8 cellular contexts compared by ENCODE assay signal in the genomic region with DNA sequence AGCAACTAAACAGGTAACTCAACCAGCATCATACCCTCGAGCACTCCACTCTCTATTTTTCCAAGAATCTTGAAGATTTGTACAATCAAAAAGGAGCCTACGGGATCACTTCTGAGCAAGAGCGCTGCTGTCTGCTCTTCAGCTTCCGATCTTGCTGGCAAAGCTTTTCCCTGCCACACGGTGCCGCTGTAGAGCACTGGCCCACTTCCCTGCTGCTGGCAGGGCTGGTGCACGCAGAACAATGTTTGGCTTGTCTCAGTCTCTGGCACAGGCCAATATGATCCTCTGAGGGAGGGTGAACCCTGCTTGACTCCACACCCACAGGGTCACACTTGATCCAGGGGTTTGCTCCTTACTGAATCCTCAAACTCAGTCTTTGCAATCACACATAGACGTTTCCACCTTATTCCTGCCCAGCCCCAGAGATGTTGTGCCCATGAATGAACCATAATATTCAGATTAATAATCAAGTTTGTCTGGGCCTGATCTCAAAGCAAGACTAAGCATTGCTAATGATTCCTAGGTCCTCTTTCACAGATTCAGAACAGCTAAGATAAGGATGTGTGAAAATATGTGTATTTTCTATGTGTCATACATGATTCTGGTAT.
DNase-seq lines count a peak whose midpoint lies in the region; ATAC-seq and TF ChIP-seq lines count a peak whose summit lies in the region.

No MANE protein-coding gene starts in this region.

- H3K9me3 ChIP-seq in body of pancreas: no peaks in the 10 kb centered on the region

- TF ChIP-seq CTCF in body of pancreas (IDR thresholded peaks at IDR 0.05): peak; percentile 67 to 91 (median 87)

- 12 to 19% methylated on average over 7 to 8 of the region's 8 CpGs for WGBS in body of pancreas, 2 donors

- DNase-seq in D341Med (ENCODE audit: low spot score) (peak; percentile 81), body of pancreas (peak; percentile 83 to 84 (median 83)), iris pigment epithelial cell (ENCODE audit: low read depth) (peak; percentile 41), GF-D8 (lab: John Stamatoyannopoulos, UW) (no peak)
- DNase-seq in stimulated activated CD4-positive, alpha-beta T cell treated with anti-CD3 and anti-CD28 coated beads, Interleukin-2, amount 100 ng/mL, for 24 hours: peak; percentile 21 to 62

- intact Hi-C loops in body of pancreas (cut with DNase I): no loop called here

- no peaks in the 10 kb centered on the region for H3K27me3 ChIP-seq in body of pancreas

- H3K36me3 ChIP-seq in body of pancreas (replicated peaks in 1 of 2; ENCODE audit: insufficient read depth in 1 of 2, low read depth in 2 of 2): no peaks in the 10 kb centered on the region

- H3K4me1 ChIP-seq in body of pancreas: peaks cover 33% of the 10 kb centered on the region

- no peak for TF ChIP-seq POLR2A in body of pancreas (IDR thresholded peaks at IDR 0.05)

- H3K27ac ChIP-seq in body of pancreas: peak overlapping the region in 2 of 4 donors; percentile 61 to 80

- no peak overlapping the region for H3K4me3 ChIP-seq in body of pancreas

- ATAC-seq in GM19328 (IDR thresholded peaks at IDR 0.05; ENCODE audit: unreplicated experiment): peak; percentile 81
- ATAC-seq in HG03378 (IDR thresholded peaks at IDR 0.05; ENCODE audit: unreplicated experiment): peak; percentile 72
- peak; percentile 88 for ATAC-seq in body of pancreas

TF ChIP-seq in PFSK-1, 5 proteins besides CTCF, POLR2A, EP300 and RAD21:
- TF ChIP-seq, protein P1, sequence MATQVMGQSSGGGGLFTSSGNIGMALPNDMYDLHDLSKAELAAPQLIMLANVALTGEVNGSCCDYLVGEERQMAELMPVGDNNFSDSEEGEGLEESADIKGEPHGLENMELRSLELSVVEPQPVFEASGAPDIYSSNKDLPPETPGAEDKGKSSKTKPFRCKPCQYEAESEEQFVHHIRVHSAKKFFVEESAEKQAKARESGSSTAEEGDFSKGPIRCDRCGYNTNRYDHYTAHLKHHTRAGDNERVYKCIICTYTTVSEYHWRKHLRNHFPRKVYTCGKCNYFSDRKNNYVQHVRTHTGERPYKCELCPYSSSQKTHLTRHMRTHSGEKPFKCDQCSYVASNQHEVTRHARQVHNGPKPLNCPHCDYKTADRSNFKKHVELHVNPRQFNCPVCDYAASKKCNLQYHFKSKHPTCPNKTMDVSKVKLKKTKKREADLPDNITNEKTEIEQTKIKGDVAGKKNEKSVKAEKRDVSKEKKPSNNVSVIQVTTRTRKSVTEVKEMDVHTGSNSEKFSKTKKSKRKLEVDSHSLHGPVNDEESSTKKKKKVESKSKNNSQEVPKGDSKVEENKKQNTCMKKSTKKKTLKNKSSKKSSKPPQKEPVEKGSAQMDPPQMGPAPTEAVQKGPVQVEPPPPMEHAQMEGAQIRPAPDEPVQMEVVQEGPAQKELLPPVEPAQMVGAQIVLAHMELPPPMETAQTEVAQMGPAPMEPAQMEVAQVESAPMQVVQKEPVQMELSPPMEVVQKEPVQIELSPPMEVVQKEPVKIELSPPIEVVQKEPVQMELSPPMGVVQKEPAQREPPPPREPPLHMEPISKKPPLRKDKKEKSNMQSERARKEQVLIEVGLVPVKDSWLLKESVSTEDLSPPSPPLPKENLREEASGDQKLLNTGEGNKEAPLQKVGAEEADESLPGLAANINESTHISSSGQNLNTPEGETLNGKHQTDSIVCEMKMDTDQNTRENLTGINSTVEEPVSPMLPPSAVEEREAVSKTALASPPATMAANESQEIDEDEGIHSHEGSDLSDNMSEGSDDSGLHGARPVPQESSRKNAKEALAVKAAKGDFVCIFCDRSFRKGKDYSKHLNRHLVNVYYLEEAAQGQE (IDR thresholded peaks at IDR 0.05; ENCODE audit: insufficient read depth in 1 of 2, low read depth in 2 of 2, low read length in 2 of 2): no peak
- TF ChIP-seq SIN3A (IDR thresholded peaks at IDR 0.05; ENCODE audit: borderline replicate concordance, insufficient read depth, low read length) (no peak), FOXP2 (optimal IDR thresholded peaks at IDR 0.05; ENCODE audit: borderline replicate concordance, extremely low read depth, extremely low read length, insufficient read depth) (peak; percentile 29)
